Comparison of ENCODE assay signal across 9 cellular contexts in the genomic region with DNA sequence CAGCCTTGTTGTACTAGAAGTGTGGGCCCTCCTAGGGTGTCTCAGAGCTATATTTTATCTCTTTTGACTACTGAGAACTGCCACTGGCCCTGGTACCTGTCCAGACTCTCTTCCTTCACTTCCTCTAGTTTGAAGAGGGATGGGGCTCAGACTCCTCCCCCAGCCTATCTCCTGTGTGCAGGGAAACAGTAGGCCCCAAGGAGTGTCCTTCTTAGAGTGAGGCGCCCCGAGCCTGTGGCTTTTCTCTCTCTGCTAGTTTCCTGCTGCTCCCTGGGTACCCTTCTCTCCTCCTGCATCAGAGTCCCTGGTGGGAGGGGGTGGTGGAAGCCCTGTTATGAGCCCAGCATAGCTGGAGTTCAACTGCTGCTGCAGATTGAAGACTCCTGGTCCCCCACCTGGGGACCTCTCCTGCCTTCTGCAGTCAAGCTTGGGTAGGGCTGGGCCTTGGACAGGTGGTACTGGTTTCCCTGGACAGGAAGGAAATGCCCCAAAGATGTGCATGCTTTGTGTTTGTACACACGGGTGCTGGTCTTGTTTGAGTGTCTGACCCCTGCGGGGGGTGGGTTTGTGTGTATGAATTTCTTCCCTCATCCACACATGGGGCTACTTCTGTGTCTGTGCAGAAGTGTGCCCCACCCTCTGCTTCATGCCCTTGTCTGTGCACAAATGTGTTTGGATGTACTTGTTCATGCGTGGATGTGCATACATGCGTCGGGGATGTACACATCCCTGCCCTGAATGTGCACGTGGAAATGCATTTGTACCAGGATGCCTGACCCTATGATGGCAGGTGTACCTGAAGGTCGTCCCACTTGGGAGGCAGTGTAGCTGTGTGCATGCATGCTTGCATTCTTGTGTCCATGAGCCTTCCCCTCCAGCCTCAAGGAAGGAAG. TPM values are rescaled to one million over a fixed set of nuclear protein-coding genes. Genes with fewer than 3 reads are reported as not detected.
DNase-seq lines count a peak whose midpoint lies in the region; ATAC-seq, FAIRE-seq and TF ChIP-seq lines count a peak whose summit lies in the region.
"Had no signal": no experiment of that assay in that cellular context is flagged by ENCODE, and none has a peak within 500 bp of the region (broad histone marks: within the 10 kb centered on the region; RNA-seq: fewer than 3 reads in every experiment).

No MANE protein-coding gene starts in this region.

- ATAC-seq in Right ventricle myocardium superior (ENCODE audit: poor library complexity) (no peak), HG03520 (IDR thresholded peaks at IDR 0.05; ENCODE audit: unreplicated experiment) (no peak)
- no peak for ATAC-seq in activated naive CD8-positive, alpha-beta T cell treated with anti-CD3 and anti-CD28 coated beads, Interleukin-2, amount 50 U/mL, for 24 hours

- H2BK12ac ChIP-seq in mesenchymal stem cell (ENCODE audit: low read length in 2 of 2) = peak overlapping the region; percentile 69 to 86

- H3K9ac ChIP-seq in mesenchymal stem cell (ENCODE audit: low read length) = peak overlapping the region; percentile 98

- H3K23ac ChIP-seq in mesenchymal stem cell (ENCODE audit: low read length in 2 of 2) = no peak overlapping the region

- H3K4me1 ChIP-seq in cardiac muscle cell (ENCODE audit: low read depth) (peaks cover 79% of the 10 kb centered on the region), mesenchymal stem cell (ENCODE audit: control insufficient read depth, insufficient read depth, low read depth, low read length) (peaks cover 82% of the 10 kb centered on the region)

- no peak for TF ChIP-seq CTCF in cardiac muscle cell (IDR thresholded peaks at IDR 0.05; ENCODE audit: low read depth, low read length)

- peak overlapping the region; percentile 17 for H3K4me2 ChIP-seq in mesenchymal stem cell (ENCODE audit: low read length, poor library complexity, severe bottlenecking)

- H2BK5ac ChIP-seq in mesenchymal stem cell (ENCODE audit: low read depth, low read length, poor library complexity, severe bottlenecking) = no peak overlapping the region

- H3K36me3 ChIP-seq in cardiac muscle cell (no peaks in the 10 kb centered on the region), mesenchymal stem cell (ENCODE audit: control insufficient read depth in 1 of 2, insufficient read depth in 2 of 2, low read depth in 1 of 2, low read length in 2 of 2) (no peaks in the 10 kb centered on the region)

- H3K27me3 ChIP-seq in cardiac muscle cell (no peaks in the 10 kb centered on the region), mesenchymal stem cell (ENCODE audit: control insufficient read depth in 1 of 2, insufficient read depth in 1 of 2, low read length in 2 of 2) (no peaks in the 10 kb centered on the region)

- FAIRE-seq in urothelium cell line (lab: Jason Lieb, UNC) = peak; percentile 5

- no peaks in the 10 kb centered on the region for H3K36me3 Mint-ChIP-seq in activated naive CD8-positive, alpha-beta T cell treated with anti-CD3 and anti-CD28 coated beads, Interleukin-2, amount 50 U/mL, for 24 hours (ENCODE audit: low read depth)

- H4K91ac ChIP-seq in mesenchymal stem cell (ENCODE audit: low read length) = peak overlapping the region; percentile 88

- H2BK120ac ChIP-seq in mesenchymal stem cell (ENCODE audit: low read depth, low read length) = no peak overlapping the region

- peak overlapping the region; percentile 82 for H3K27ac ChIP-seq in cardiac muscle cell
- peak overlapping the region; percentile 74 for H3K27ac ChIP-seq in mesenchymal stem cell (ENCODE audit: low read length, poor library complexity, severe bottlenecking)

- peak overlapping the region; percentile 2 for H4K8ac ChIP-seq in mesenchymal stem cell (ENCODE audit: low read length)

- peak overlapping the region; percentile 24 for H3K4me3 Mint-ChIP-seq in activated naive CD8-positive, alpha-beta T cell treated with anti-CD3 and anti-CD28 coated beads, Interleukin-2, amount 50 U/mL, for 24 hours

- peaks cover 7% of the 10 kb centered on the region for H3K79me1 ChIP-seq in mesenchymal stem cell (replicated peaks; ENCODE audit: low read length, poor library complexity, severe bottlenecking)

- peak overlapping the region in 1 of 2 experiments; percentile 79 for H3K18ac ChIP-seq in mesenchymal stem cell (ENCODE audit: low read depth in 1 of 2, low read length in 2 of 2)

- H3K14ac ChIP-seq in mesenchymal stem cell (ENCODE audit: low read length in 2 of 2) = peak overlapping the region in 1 of 2 experiments; percentile 88

- H3K4ac ChIP-seq in mesenchymal stem cell (ENCODE audit: low read depth in 1 of 2, low read length in 2 of 2) = peak overlapping the region in 1 of 2 experiments; percentile 30

- no peak for DNase-seq in cardiac muscle cell (ENCODE audit: low read depth in 1 of 2, low spot score in 1 of 2)
- DNase-seq in Right ventricle myocardium superior = no peak
- no peak for DNase-seq in activated naive CD8-positive, alpha-beta T cell treated with anti-CD3 and anti-CD28 coated beads, Interleukin-2, amount 50 U/mL, for 24 hours
- no peak for DNase-seq in mesenchymal stem cell
- no peak for DNase-seq in urothelium cell line (ENCODE audit: low spot score)
- DNase-seq in Ammon's horn (ENCODE audit: low spot score) = no peak
- no peak for DNase-seq in stimulated activated CD4-positive, alpha-beta T cell treated with anti-CD3 and anti-CD28 coated beads, Interleukin-4, amount 100 ng/mL, for 4 hours

- H3K4me3 ChIP-seq in cardiac muscle cell (no peak overlapping the region), mesenchymal stem cell (ENCODE audit: insufficient read depth in 1 of 2, low read depth in 1 of 2, low read length in 2 of 2) (no peak overlapping the region)

- no peaks in the 10 kb centered on the region for H3K9me3 Mint-ChIP-seq in activated naive CD8-positive, alpha-beta T cell treated with anti-CD3 and anti-CD28 coated beads, Interleukin-2, amount 50 U/mL, for 24 hours

- H3K4me1 Mint-ChIP-seq in activated naive CD8-positive, alpha-beta T cell treated with anti-CD3 and anti-CD28 coated beads, Interleukin-2, amount 50 U/mL, for 24 hours = peaks cover 54% of the 10 kb centered on the region

- peak overlapping the region; percentile 20 for H2BK15ac ChIP-seq in mesenchymal stem cell (ENCODE audit: low read depth, poor library complexity, severe bottlenecking)

- H2AFZ ChIP-seq in mesenchymal stem cell (ENCODE audit: low read depth, low read length) = no peak overlapping the region

- peaks cover 2% of the 10 kb centered on the region for H3K27me3 Mint-ChIP-seq in activated naive CD8-positive, alpha-beta T cell treated with anti-CD3 and anti-CD28 coated beads, Interleukin-2, amount 50 U/mL, for 24 hours

- no peak overlapping the region for H3K27ac Mint-ChIP-seq in activated naive CD8-positive, alpha-beta T cell treated with anti-CD3 and anti-CD28 coated beads, Interleukin-2, amount 50 U/mL, for 24 hours

- WGBS in mesenchymal stem cell = 56% methylated on average over 6 of the region's 9 CpGs

- H3K9me3 ChIP-seq in cardiac muscle cell (ENCODE audit: low read depth) (no peaks in the 10 kb centered on the region), mesenchymal stem cell (ENCODE audit: control insufficient read depth, low read length) (no peaks in the 10 kb centered on the region)

- intact Hi-C loops in Right ventricle myocardium superior (cut with DNase I) = no loop called here

- peak overlapping the region; percentile 98 for H2AK5ac ChIP-seq in mesenchymal stem cell (ENCODE audit: low read length, severe bottlenecking)

RNA-seq across cellular contexts. Expression of a gene that starts 6.9 kb away (rescaled TPM):
- 58.9 and 61.3 TPM in 2 replicates for total RNA-seq in cardiac muscle cell
- 33.2 and 43.4 TPM in 2 replicates for polyA plus RNA-seq in cardiac muscle cell
- total RNA-seq in Right ventricle myocardium superior = 15.8 TPM
- polyA plus RNA-seq in mesenchymal stem cell (2013, experiment 1 of 2) = 32.6 TPM
- polyA plus RNA-seq in mesenchymal stem cell (2013, experiment 2 of 2) = 32.1 TPM

RNA-seq across cellular contexts. Expression of a gene that starts 28.2 kb away (rescaled TPM):
- total RNA-seq in cardiac muscle cell (7.7 and 16.1 TPM in 2 replicates), Right ventricle myocardium superior (1.1 TPM)
- polyA plus RNA-seq in cardiac muscle cell = 7.2 and 20.1 TPM in 2 replicates
- polyA plus RNA-seq in mesenchymal stem cell (2013, experiment 1 of 2) = 8.5 TPM
- 9.1 TPM for polyA plus RNA-seq in mesenchymal stem cell (2013, experiment 2 of 2)

RNA-seq across cellular contexts. Expression of a gene that starts 48.6 kb away (rescaled TPM):
- total RNA-seq in cardiac muscle cell = 0.48 and 1.7 TPM in 2 replicates
- 4.6 and 8.6 TPM in 2 replicates for polyA plus RNA-seq in cardiac muscle cell
- total RNA-seq in Right ventricle myocardium superior = 1.3 TPM
- polyA plus RNA-seq in mesenchymal stem cell (2013, experiment 1 of 2) = 0.44 TPM
- 0.29 TPM for polyA plus RNA-seq in mesenchymal stem cell (2013, experiment 2 of 2)
- total RNA-seq: activated CD8-positive, alpha-beta memory T cell treated with anti-CD3 and anti-CD28 coated beads for 36 hours had no signal
